ENCODE assay signal across 11 cellular contexts in the genomic region with DNA sequence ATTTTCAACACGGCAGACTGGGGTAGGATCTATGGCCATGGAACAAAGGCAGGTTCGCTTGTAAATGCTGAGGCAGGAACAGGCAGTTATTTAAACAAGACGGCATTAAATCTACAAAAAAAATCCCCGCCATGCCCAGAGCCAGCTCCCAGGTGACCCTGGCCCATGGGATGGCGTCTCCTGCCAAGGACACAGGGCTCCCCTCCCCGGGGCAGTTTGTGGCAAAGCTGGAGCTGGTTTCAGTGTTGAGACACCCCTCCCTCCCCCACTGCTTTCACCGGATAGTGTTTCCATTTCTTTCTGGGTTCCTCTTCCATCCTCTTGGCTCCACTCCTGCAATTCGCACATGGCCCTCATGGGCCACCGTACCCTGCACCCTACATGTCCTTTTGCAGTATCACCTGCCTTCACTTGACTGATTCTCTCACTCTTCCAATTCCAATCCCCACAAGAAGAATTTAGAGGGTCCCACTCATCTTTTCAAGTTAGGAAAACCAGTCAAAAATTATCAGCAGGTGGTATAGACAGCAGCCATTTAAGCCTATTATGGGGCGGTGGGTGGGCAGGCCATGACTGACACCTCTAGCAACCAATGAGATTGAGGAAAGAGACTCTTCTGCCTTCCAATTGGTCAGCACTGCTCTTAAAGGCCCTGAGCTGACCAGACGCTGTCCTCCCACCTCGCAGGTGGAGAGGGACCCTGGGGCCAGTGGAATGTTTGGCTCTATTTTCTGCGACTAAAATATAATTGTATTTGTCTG. TPM values are rescaled to one million over a fixed set of nuclear protein-coding genes. Genes with fewer than 3 reads are reported as not detected.
DNase-seq lines count a peak whose midpoint lies in the region; ATAC-seq and TF ChIP-seq lines count a peak whose summit lies in the region.
"Had no signal": no experiment of that assay in that cellular context is flagged by ENCODE, and none has a peak within 500 bp of the region (broad histone marks: within the 10 kb centered on the region; RNA-seq: fewer than 3 reads in every experiment).

No MANE protein-coding gene starts in this region.

- no peaks in the 10 kb centered on the region for H3K36me3 ChIP-seq in mucosa of descending colon (ENCODE audit: low read depth)
- H3K36me3 ChIP-seq: vagina had no signal

- TF ChIP-seq CTCF in mucosa of descending colon (IDR thresholded peaks at IDR 0.05): no peak

- intact Hi-C loops in mucosa of descending colon (cut with DNase I, micrococcal nuclease): no loop called here

- H3K9me3 ChIP-seq in mucosa of descending colon: no peaks in the 10 kb centered on the region
- H3K9me3 ChIP-seq: vagina had no signal

- no peak overlapping the region for H3K4me3 ChIP-seq in mucosa of descending colon
- H3K4me3 ChIP-seq: vagina had no signal

- DNase-seq in D341Med (ENCODE audit: low spot score) (peak; percentile 66), HT-29 (ENCODE audit: low spot score) (peak; percentile 15), SW480 (ENCODE audit: low spot score) (peak; percentile 33), globus pallidus (ENCODE audit: low spot score) (peak; percentile 64), activated gamma-delta T cell (lab: John Stamatoyannopoulos, UW) (no peak), GOT3 (lab: John Stamatoyannopoulos, UW) (no peak), mucosa of descending colon (no peak)
- no peak for DNase-seq in effector CD8-positive, alpha-beta T cell (lab: John Stamatoyannopoulos, UW)
- DNase-seq: activated effector memory CD4-positive, alpha-beta T cell treated with Interleukin-2 at 50 U/mL for 16 hours; effector CD4-positive, alpha-beta T cell had no signal

- H3K4me1 ChIP-seq in mucosa of descending colon (ENCODE audit: low read depth): peaks cover 3% of the 10 kb centered on the region
- H3K4me1 ChIP-seq: vagina had no signal

- no peak for ATAC-seq in mucosa of descending colon

RNA-seq across cellular contexts. Expression of a gene that starts 52.0 kb away (rescaled TPM):
- total RNA-seq in HT-29 (2014; rRNA removed; shearing (Covaris generic)): not detected in 2 replicates
- total RNA-seq in mucosa of descending colon: not detected
- total RNA-seq: vagina had no signal

Comparison
In these comparisons a context has a peak if more than half of its experiments do, and no peak if none do; other contexts are left out.
1. DNase-seq: peak in D341Med (single experiment), HT-29 (single experiment), SW480 (single experiment) and globus pallidus (single experiment); none in activated gamma-delta T cell (single experiment), GOT3 (single experiment), effector CD8-positive, alpha-beta T cell (single experiment) and mucosa of descending colon (0 of 3).